11 cellular contexts compared by ENCODE assay signal in genomic region chr2:215796160-215796559, GRCh38.
A peak's percentile ranks its signal among the peaks of the same experiment; 100 is the strongest.
DNase-seq lines count a peak whose midpoint lies in the region; ATAC-seq, FAIRE-seq and TF ChIP-seq lines count a peak whose summit lies in the region.
"Had no signal": no experiment of that assay in that cellular context is flagged by ENCODE, and none has a peak within 500 bp of the region (broad histone marks: within the 10 kb centered on the region; RNA-seq: fewer than 3 reads in every experiment).

No MANE protein-coding gene starts in this region.

- POLR2A ChIA-PET in A673 (lab: Charles Lee; ENCODE audit: low non-redundant PET), result no interaction called here

- no peak for TF ChIP-seq POLR2A in H54 (IDR thresholded peaks at IDR 0.05; ENCODE audit: low read depth, low read length)

- intact Hi-C loops in A673 (cut with micrococcal nuclease; ENCODE audit: unreplicated experiment), result no loop called here

- peak overlapping the region; percentile 72 for H3K27ac ChIP-seq in A673 (ENCODE audit: low read depth, low read length, poor library complexity, severe bottlenecking)
- H3K27ac ChIP-seq: KMS-11, left ventricle myocardium inferior had no signal

- no TSS peak for BruUV-seq in A673 (replicated peaks; lab: Mats Ljungman, UMichigan)

- CTCF ChIA-PET in A673 (lab: Charles Lee), result no interaction called here

- DNase-seq in A673 (ENCODE audit: low spot score) (peak; percentile 85), H54 (ENCODE audit: insufficient read length, low spot score) (peak; percentile 50), T1000 (lab: John Stamatoyannopoulos, UW) (peak; percentile 10), kidney glomerular epithelial cell (lab: John Stamatoyannopoulos, UW) (peak; percentile 88), globus pallidus (ENCODE audit: low spot score) (no peak), NCI-H1436 treated with DMSO at 0.1 percent for 48 hours (lab: John Stamatoyannopoulos, UW) (no peak)
- DNase-seq: left ventricle myocardium inferior; stimulated activated CD4-positive, alpha-beta T cell treated with anti-CD3 and anti-CD28 coated beads, Interleukin-4, amount 100 ng/mL, for 4 hours had no signal

- no peaks in the 10 kb centered on the region for H3K27me3 ChIP-seq in A673 (replicated peaks; ENCODE audit: insufficient read depth, low read depth, low read length, poor library complexity)

- no peaks in the 10 kb centered on the region for H3K36me3 ChIP-seq in A673 (ENCODE audit: insufficient read depth, low read length, poor library complexity, severe bottlenecking)
- H3K36me3 ChIP-seq: left ventricle myocardium inferior had no signal

- no peak for TF ChIP-seq CTCF in A673 (conservative IDR thresholded peaks at IDR 0.05; ENCODE audit: low read depth, low read length)

- H3K4me3 ChIP-seq in A673 (ENCODE audit: low read depth, low read length, poor library complexity, severe bottlenecking), result no peak overlapping the region
- H3K4me3 ChIP-seq: left ventricle myocardium inferior had no signal

- H3K9me3 ChIP-seq in A673 (ENCODE audit: low read depth, low read length, poor library complexity, severe bottlenecking), result peaks cover 3% of the 10 kb centered on the region
- H3K9me3 ChIP-seq: left ventricle myocardium inferior had no signal

- H3K4me1 ChIP-seq in A673 (ENCODE audit: insufficient read depth, low read length, poor library complexity, severe bottlenecking), result peaks cover 45% of the 10 kb centered on the region

- ATAC-seq in HG03108 (IDR thresholded peaks at IDR 0.05; ENCODE audit: unreplicated experiment) (no peak), HG02763 (IDR thresholded peaks at IDR 0.05; ENCODE audit: unreplicated experiment) (no peak)

- FAIRE-seq in H54 (lab: Jason Lieb, UNC), result peak; percentile 98

Comparison
In these comparisons a context has a peak if more than half of its experiments do, and no peak if none do; other contexts are left out.
1. DNase-seq: peak in A673 (single experiment), H54 (single experiment), T1000 (single experiment) and kidney glomerular epithelial cell (single experiment); none in globus pallidus (single experiment) and NCI-H1436 treated with DMSO at 0.1 percent for 48 hours (single experiment).